In the genomic region with DNA sequence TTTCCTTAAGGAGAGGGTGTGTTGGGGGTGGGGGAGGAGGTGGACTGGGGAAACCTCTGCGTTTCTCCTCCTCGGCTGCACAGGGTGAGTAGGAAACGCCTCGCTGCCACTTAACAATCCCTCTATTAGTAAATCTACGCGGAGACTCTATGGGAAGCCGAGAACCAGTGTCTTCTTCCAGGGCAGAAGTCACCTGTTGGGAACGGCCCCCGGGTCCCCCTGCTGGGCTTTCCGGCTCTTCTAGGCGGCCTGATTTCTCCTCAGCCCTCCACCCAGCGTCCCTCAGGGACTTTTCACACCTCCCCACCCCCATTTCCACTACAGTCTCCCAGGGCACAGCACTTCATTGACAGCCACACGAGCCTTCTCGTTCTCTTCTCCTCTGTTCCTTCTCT, we compare ENCODE assay signal across 12 cellular contexts. TPM values are rescaled to one million over a fixed set of nuclear protein-coding genes. Genes with fewer than 3 reads are reported as not detected.
DNase-seq lines count a peak whose midpoint lies in the region; ATAC-seq, FAIRE-seq and TF ChIP-seq lines count a peak whose summit lies in the region.
"Had no signal": no experiment of that assay in that cellular context is flagged by ENCODE, and none has a peak within 500 bp of the region (broad histone marks: within the 10 kb centered on the region; RNA-seq: fewer than 3 reads in every experiment).

No MANE protein-coding gene starts in this region.

- H3K36me3 ChIP-seq in iPS-15b (ENCODE audit: control insufficient read depth, insufficient read depth, low read length) (no peaks in the 10 kb centered on the region), heart right ventricle (peaks cover 0 to 17% (median 0%) of the 10 kb centered on the region in 9 donors)
- H3K36me3 ChIP-seq: pancreas had no signal

- ATAC-seq in A549 (peak in 1 of 2 experiments; percentile 5; a peak in 2 of 6 replicates), left lobe of liver (no peak), heart right ventricle (no peak), GM19463 (IDR thresholded peaks at IDR 0.05; ENCODE audit: unreplicated experiment) (no peak), GM19452 (IDR thresholded peaks at IDR 0.05; ENCODE audit: unreplicated experiment) (no peak)
- ATAC-seq: pancreas had no signal

- FAIRE-seq in A549 (lab: Jason Lieb, UNC): no peak
- FAIRE-seq: colon, pancreas had no signal

- H3K4me3 ChIP-seq in A549 (peak overlapping the region; percentile 64), iPS-15b (ENCODE audit: low read depth, low read length) (peak overlapping the region; percentile 36), heart right ventricle (no peak overlapping the region)
- H3K4me3 ChIP-seq: pancreas had no signal

- H3K27ac ChIP-seq in A549 (peak overlapping the region; percentile 31 to 86), heart right ventricle (no peak overlapping the region)
- H3K27ac ChIP-seq: pancreas had no signal

- WGBS in A549 (ENCODE audit: missing lambda C conversion rate): 10% methylated on average over 14 of the region's 14 CpGs
- 4 to 6% methylated on average over 14 of the region's 14 CpGs for WGBS in heart right ventricle, 2 donors

- 0 out of 3 replicates have a peak, but pooled peaks have one; percentile 11 for TF ChIP-seq CTCF in A549 (IDR thresholded peaks at IDR 0.05)
- no peak for TF ChIP-seq CTCF in heart right ventricle (IDR thresholded peaks at IDR 0.05)

- TF ChIP-seq POLR2A in A549 (IDR thresholded peaks at IDR 0.05; ENCODE audit: low read length): no peak

- H3K9me3 ChIP-seq in A549 (no peaks in the 10 kb centered on the region), iPS-15b (ENCODE audit: control insufficient read depth, insufficient read depth, low read length) (no peaks in the 10 kb centered on the region), heart right ventricle (no peaks in the 10 kb centered on the region)
- H3K9me3 ChIP-seq: pancreas had no signal

- intact Hi-C loops in heart right ventricle (cut with DNase I): loop anchor here in 2 of 10 donors (10.0 kb wide), 2 partner anchors 88 to 758 kb away; partner anchors contain the start of gene OLA1 (in 1 of the 2)

- no peak overlapping the region for H3K9ac ChIP-seq in iPS-15b (ENCODE audit: low read depth, low read length)

- DNase-seq in A549 (ENCODE audit: low read depth in 1 of 2, low spot score in 1 of 2): peak in 1 of 2 experiments; percentile 44
- peak; percentile 13 for DNase-seq in GM03348 (ENCODE audit: low spot score)
- peak; percentile 75 for DNase-seq in NCI-H69 (lab: John Stamatoyannopoulos, UW)
- DNase-seq in left lobe of liver (ENCODE audit: low spot score): no peak
- DNase-seq in heart right ventricle: no peak
- DNase-seq: KBM-7, pancreas had no signal

- POLR2A ChIA-PET in A549 (lab: Yijun Ruan, JAX): no interaction called here

- TF ChIP-seq RAD21 in A549 (conservative IDR thresholded peaks at IDR 0.05 in 1 of 2, IDR thresholded peaks at IDR 0.05 in 1 of 2): peak; percentile 27 to 39; a peak in 3 of 5 replicates

- CTCF ChIA-PET in A549 (lab: Yijun Ruan, JAX): no interaction called here

- TF ChIP-seq EP300 in A549 (IDR thresholded peaks at IDR 0.05): no peak

- peak overlapping the region; percentile 97 for H3K4me2 ChIP-seq in A549

- H3K4me1 ChIP-seq in A549 (peaks cover 34% of the 10 kb centered on the region), iPS-15b (ENCODE audit: control insufficient read depth, insufficient read depth, low read length) (peaks cover 44% of the 10 kb centered on the region), heart right ventricle (peaks cover 8 to 69% (median 51%) of the 10 kb centered on the region in 9 donors)

- H3K27me3 ChIP-seq in iPS-15b (ENCODE audit: control insufficient read depth, insufficient read depth, low read length): peaks cover 92% of the 10 kb centered on the region
- peaks cover 70 to 100% (median 100%) of the 10 kb centered on the region in 7 donors for H3K27me3 ChIP-seq in heart right ventricle

TF ChIP-seq in A549, 52 proteins besides CTCF, POLR2A, EP300 and RAD21:
- TF ChIP-seq, protein P1, sequence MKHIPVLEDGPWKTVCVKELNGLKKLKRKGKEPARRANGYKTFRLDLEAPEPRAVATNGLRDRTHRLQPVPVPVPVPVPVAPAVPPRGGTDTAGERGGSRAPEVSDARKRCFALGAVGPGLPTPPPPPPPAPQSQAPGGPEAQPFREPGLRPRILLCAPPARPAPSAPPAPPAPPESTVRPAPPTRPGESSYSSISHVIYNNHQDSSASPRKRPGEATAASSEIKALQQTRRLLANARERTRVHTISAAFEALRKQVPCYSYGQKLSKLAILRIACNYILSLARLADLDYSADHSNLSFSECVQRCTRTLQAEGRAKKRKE (CRISPR knock-in tag; IDR thresholded peaks at IDR 0.05; ENCODE audit: low read depth): no peak
- TF ChIP-seq ZNF302 (CRISPR knock-in tag; IDR thresholded peaks at IDR 0.05) (no peak), KDM1A (IDR thresholded peaks at IDR 0.05; ENCODE audit: low read depth) (no peak), SMC3 (IDR thresholded peaks at IDR 0.05) (peak; percentile 27; the same call in 1 of the 3 replicates)
- TF ChIP-seq, protein P2, sequence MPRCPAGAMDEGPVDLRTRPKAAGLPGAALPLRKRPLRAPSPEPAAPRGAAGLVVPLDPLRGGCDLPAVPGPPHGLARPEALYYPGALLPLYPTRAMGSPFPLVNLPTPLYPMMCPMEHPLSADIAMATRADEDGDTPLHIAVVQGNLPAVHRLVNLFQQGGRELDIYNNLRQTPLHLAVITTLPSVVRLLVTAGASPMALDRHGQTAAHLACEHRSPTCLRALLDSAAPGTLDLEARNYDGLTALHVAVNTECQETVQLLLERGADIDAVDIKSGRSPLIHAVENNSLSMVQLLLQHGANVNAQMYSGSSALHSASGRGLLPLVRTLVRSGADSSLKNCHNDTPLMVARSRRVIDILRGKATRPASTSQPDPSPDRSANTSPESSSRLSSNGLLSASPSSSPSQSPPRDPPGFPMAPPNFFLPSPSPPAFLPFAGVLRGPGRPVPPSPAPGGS (IDR thresholded peaks at IDR 0.05): no peak
TF ChIP-seq in A549: peak in this region for 1.

RNA-seq across cellular contexts. Expression of gene SP9, which starts 2.1 kb away (rescaled TPM):
- polyA plus RNA-seq in A549 (2011; rRNA removed) (2.5 and 3.8 TPM in 2 replicates), A549 (2017; fragmentation: RNase III; extraction: RNeasy Plus Mini Kit Qiagen cat#74134 plus additional on column Dnase treatment) (2.5 to 3.3 TPM (median 3.2 TPM) in 3 replicates), heart right ventricle (not detected)
- 2.8 and 4.0 TPM in 2 replicates for polyA plus RNA-seq in A549 (2012; cell fraction: cytosol; rRNA removed)
- 2.9 and 7.2 TPM in 2 replicates for polyA plus RNA-seq in A549 (2012; cell fraction: nucleus; rRNA removed)
- polyA minus RNA-seq in A549 (2011; rRNA and poly(A)+ RNA removed): 1.3 and 1.6 TPM in 2 replicates
- total RNA-seq in left lobe of liver (not detected), heart right ventricle (under 1 TPM in 1 of 10 donors, not detected in 9; 0.09 TPM)
- total RNA-seq: activated CD8-positive, alpha-beta memory T cell treated with anti-CD3 and anti-CD28 coated beads for 36 hours; pancreas had no signal

Comparison
In these comparisons a context has a peak if more than half of its experiments do, and no peak if none do; other contexts are left out.
1. DNase-seq: peak in GM03348 (single experiment) and NCI-H69 (single experiment); none in left lobe of liver (single experiment) and heart right ventricle (0 of 2).
2. H3K27ac ChIP-seq: peak in A549 (2 of 2); none in heart right ventricle (0 of 10).
3. H3K4me3 ChIP-seq: peak in A549 (single experiment) and iPS-15b (single experiment); none in heart right ventricle (0 of 10).